Comparison of ENCODE assay signal across 1 cellular context in genomic region chr2:66509326-66509811, GRCh38.
TF ChIP-seq lines count a peak whose summit lies in the region.

No MANE protein-coding gene starts in this region.

TF ChIP-seq in HEK293, 187 proteins besides CTCF, POLR2A, EP300 and RAD21 (continued from another document):
- peak; percentile 59 for TF ChIP-seq PRDM4 (tag by site-specific recombination; IDR thresholded peaks at IDR 0.05)
- TF ChIP-seq WT1 (tag by site-specific recombination; IDR thresholded peaks at IDR 0.05): peak; percentile 92
- peak; percentile 13; the same call in 1 of the 2 replicates for TF ChIP-seq FEZF1 (tag by site-specific recombination; IDR thresholded peaks at IDR 0.05)
- 0 out of 2 replicates have a peak, but pooled peaks have one; percentile 32 for TF ChIP-seq GLI2 (tag by site-specific recombination; IDR thresholded peaks at IDR 0.05; ENCODE audit: borderline replicate concordance, low read depth)
